Comparison of ENCODE assay signal across 16 cellular contexts in the genomic region with DNA sequence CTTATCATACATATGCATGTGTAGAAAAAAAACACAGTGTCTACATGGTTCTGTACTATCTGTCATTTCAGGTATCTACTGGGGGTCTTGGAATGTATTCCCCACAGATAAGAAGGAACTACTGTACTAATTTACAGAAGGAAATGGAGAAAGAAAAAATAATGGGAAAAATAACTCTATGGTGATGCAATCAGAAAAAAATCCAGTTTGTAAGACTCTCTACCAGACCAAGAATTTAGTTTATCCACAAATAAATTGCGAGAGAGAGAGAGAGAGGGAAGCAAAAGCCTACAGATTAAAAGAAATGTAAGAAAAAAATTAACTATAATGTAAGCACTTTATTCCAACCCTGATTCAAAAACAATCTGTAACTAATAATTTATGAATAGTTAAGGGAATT.
"Had no signal": no experiment of that assay in that cellular context is flagged by ENCODE, and none has a peak within 500 bp of the region (broad histone marks: within the 10 kb centered on the region; RNA-seq: fewer than 3 reads in every experiment).

No MANE protein-coding gene starts in this region.

- H3K27ac Mint-ChIP-seq: activated B cell treated with CpG ODN at 0.5 μM for 24 hours; activated CD4-positive, alpha-beta T cell treated with anti-CD3 and anti-CD28 coated beads, Interleukin-2, amount 10 ng/mL, durations not matched to agents 24 days and 14 days; activated naive CD8-positive, alpha-beta T cell; dendritic cell treated with granulocyte-macrophage colony-stimulating factor and Interleukin-4, amounts not matched to agents 40 ng/mL and 50 ng/mL, for 4 days had no signal

- H3K4me1 ChIP-seq: heart right ventricle, pancreas had no signal

- H3K9me3 ChIP-seq: pancreas had no signal

- H3K4me3 Mint-ChIP-seq: activated B cell treated with CpG ODN at 0.5 μM for 24 hours; activated CD4-positive, alpha-beta T cell treated with anti-CD3 and anti-CD28 coated beads, Interleukin-2, amount 10 ng/mL, durations not matched to agents 24 days and 14 days; activated naive CD8-positive, alpha-beta T cell; activated T-cell treated with anti-CD3 and anti-CD28 coated beads, Interleukin-2, amount 50 U/mL, for 4 hours; dendritic cell treated with granulocyte-macrophage colony-stimulating factor and Interleukin-4, amounts not matched to agents 40 ng/mL and 50 ng/mL, for 4 days; neural crest cell had no signal

- H3K36me3 ChIP-seq: heart right ventricle, pancreas had no signal

- H3K27me3 ChIP-seq: heart right ventricle, pancreas had no signal

- H3K36me3 Mint-ChIP-seq: activated naive CD8-positive, alpha-beta T cell had no signal

- H3K4me3 ChIP-seq: heart right ventricle, pancreas had no signal

- H3K27me3 Mint-ChIP-seq: activated B cell treated with CpG ODN at 0.5 μM for 24 hours; activated CD4-positive, alpha-beta T cell treated with anti-CD3 and anti-CD28 coated beads, Interleukin-2, amount 10 ng/mL, durations not matched to agents 24 days and 14 days; activated naive CD8-positive, alpha-beta T cell; dendritic cell treated with granulocyte-macrophage colony-stimulating factor and Interleukin-4, amounts not matched to agents 40 ng/mL and 50 ng/mL, for 4 days had no signal

- H3K27ac ChIP-seq: heart right ventricle, pancreas had no signal

- DNase-seq: activated B cell treated with CpG ODN at 0.5 μM for 24 hours; activated CD4-positive, alpha-beta T cell treated with anti-CD3 and anti-CD28 coated beads, Interleukin-2, amount 10 ng/mL, durations not matched to agents 24 days and 14 days; activated effector memory CD4-positive, alpha-beta T cell treated with anti-CD3 and anti-CD28 coated beads, Interleukin-2, amount 50 U/mL, for 16 hours; activated T-cell treated with anti-CD3 and anti-CD28 coated beads, Interleukin-2, amount 50 U/mL, for 4 hours; anterior cingulate cortex; caudate nucleus; erythroblast; heart right ventricle; kidney; mesendoderm; pancreas; stimulated activated CD4-positive, alpha-beta T cell treated with anti-CD3 and anti-CD28 coated beads, Interleukin-4, amount 100 ng/mL, for 24 hours; T-helper 2 cell had no signal

- H3K4me1 Mint-ChIP-seq: activated B cell treated with CpG ODN at 0.5 μM for 24 hours; activated CD4-positive, alpha-beta T cell treated with anti-CD3 and anti-CD28 coated beads, Interleukin-2, amount 10 ng/mL, durations not matched to agents 24 days and 14 days had no signal
